17 cellular contexts compared by ENCODE assay signal in the genomic region with DNA sequence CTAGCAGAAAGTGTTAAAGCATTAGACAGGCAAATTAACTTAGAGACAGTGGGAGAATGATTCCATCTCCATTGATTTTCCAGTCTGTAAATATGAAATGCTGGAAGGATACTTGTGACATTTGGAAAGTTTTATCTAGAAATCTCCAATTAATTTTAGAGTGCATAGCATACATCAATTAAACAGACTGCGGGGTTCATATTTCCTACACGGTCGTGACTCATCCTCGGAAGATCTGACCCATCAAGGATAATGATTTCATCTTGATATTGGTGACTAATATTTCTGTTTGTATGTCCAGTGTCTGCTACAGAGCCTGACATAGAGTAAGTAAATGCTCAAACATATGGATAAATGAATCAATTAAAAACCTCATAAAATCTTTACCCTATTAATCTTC.
DNase-seq lines count a peak whose midpoint lies in the region; FAIRE-seq and TF ChIP-seq lines count a peak whose summit lies in the region.
"Had no signal": no experiment of that assay in that cellular context is flagged by ENCODE, and none has a peak within 500 bp of the region (broad histone marks: within the 10 kb centered on the region; RNA-seq: fewer than 3 reads in every experiment).

No MANE protein-coding gene starts in this region.

- H3K4me3 ChIP-seq in keratinocyte (ENCODE audit: control insufficient read depth in 2 of 3, extremely low read depth in 1 of 3, insufficient read depth in 2 of 3, low read depth in 1 of 3, low read length in 3 of 3): no peak overlapping the region
- H3K4me3 ChIP-seq: left ventricle myocardium inferior had no signal

- H3K79me2 ChIP-seq in keratinocyte (ENCODE audit: control insufficient read depth, insufficient read depth, low read length): no peaks in the 10 kb centered on the region

- H3K4me1 Mint-ChIP-seq in chondrocyte (ENCODE audit: low read depth): peaks cover 48% of the 10 kb centered on the region

- no peaks in the 10 kb centered on the region for H3K9me3 ChIP-seq in keratinocyte (ENCODE audit: control insufficient read depth, low read depth, low read length)
- H3K9me3 ChIP-seq: left ventricle myocardium inferior had no signal

- DNase-seq in EH (ENCODE audit: low read depth): peak; percentile 80
- peak; percentile 6 for DNase-seq in NCI-H146 treated with DMSO at 0.1 percent for 48 hours (lab: John Stamatoyannopoulos, UW; ENCODE audit: unreplicated experiment)
- DNase-seq in chondrocyte (ENCODE audit: low spot score): no peak
- DNase-seq in keratinocyte (ENCODE audit: low read depth, low spot score): peak; percentile 69
- DNase-seq in NCI-H345 (lab: John Stamatoyannopoulos, UW): no peak
- no peak for DNase-seq in NCI-H1092 treated with DMSO at 0.1 percent for 48 hours (lab: John Stamatoyannopoulos, UW)
- DNase-seq in NCI-H1105 treated with DMSO at 0.1 percent for 48 hours (lab: John Stamatoyannopoulos, UW): no peak
- no peak for DNase-seq in anterior cingulate cortex (lab: John Stamatoyannopoulos, UW)
- DNase-seq: activated CD4-positive, alpha-beta T cell treated with anti-CD3 and anti-CD28 coated beads, Interleukin-2, amount 10 ng/mL, durations not matched to agents 24 days and 14 days; activated CD8-positive, alpha-beta memory T cell treated with anti-CD3 and anti-CD28 coated beads, Interleukin-2, amount 50 U/mL, for 48 hours; activated naive CD4-positive, alpha-beta T cell treated with Interleukin-2 at 50 U/mL for 16 hours; Calu3; effector CD8-positive, alpha-beta T cell; left ventricle myocardium inferior; occipital lobe had no signal

- FAIRE-seq in keratinocyte (lab: Jason Lieb, UNC): peak; percentile 71
- FAIRE-seq: GM12892 had no signal

- TF ChIP-seq CTCF in chondrocyte (IDR thresholded peaks at IDR 0.05) (no peak), keratinocyte (optimal IDR thresholded peaks at IDR 0.05 in 1 of 3, IDR thresholded peaks at IDR 0.05 in 1 of 3, conservative IDR thresholded peaks at IDR 0.05 in 1 of 3; ENCODE audit: extremely low read depth in 1 of 3, insufficient read depth in 2 of 3, low read length in 3 of 3) (no peak)

- dilution Hi-C loops in keratinocyte (cut with MboI; ENCODE audit: extremely low pct_ligation_motif_present, low sequenced_read_pairs): no loop called here

- no peaks in the 10 kb centered on the region for H4K20me1 ChIP-seq in keratinocyte (ENCODE audit: control insufficient read depth, extremely low read depth, insufficient read depth, low read length)

- H3K27me3 ChIP-seq in keratinocyte (ENCODE audit: control insufficient read depth, extremely low read depth, insufficient read depth, low read length): no peaks in the 10 kb centered on the region

- peak overlapping the region; percentile 83 for H3K27ac ChIP-seq in keratinocyte (ENCODE audit: control insufficient read depth, insufficient read depth, low read length)
- H3K27ac ChIP-seq: left ventricle myocardium inferior had no signal

- H3K4me1 ChIP-seq in keratinocyte (ENCODE audit: control insufficient read depth, extremely low read depth, insufficient read depth, low read length): peaks cover 42% of the 10 kb centered on the region

- no peaks in the 10 kb centered on the region for H3K27me3 Mint-ChIP-seq in chondrocyte (ENCODE audit: low read depth)

- no peaks in the 10 kb centered on the region for H3K36me3 ChIP-seq in keratinocyte (ENCODE audit: control insufficient read depth in 2 of 2, extremely low read depth in 1 of 2, insufficient read depth in 2 of 2, low read length in 2 of 2)
- H3K36me3 ChIP-seq: left ventricle myocardium inferior had no signal

- peak overlapping the region; percentile 28 for H3K27ac Mint-ChIP-seq in chondrocyte (ENCODE audit: unreplicated experiment)
- H3K27ac Mint-ChIP-seq: activated CD4-positive, alpha-beta T cell treated with anti-CD3 and anti-CD28 coated beads, Interleukin-2, amount 10 ng/mL, durations not matched to agents 24 days and 14 days; IgD-negative memory B cell had no signal

- H3K4me3 Mint-ChIP-seq in chondrocyte (ENCODE audit: unreplicated experiment): no peak overlapping the region
- H3K4me3 Mint-ChIP-seq: activated CD4-positive, alpha-beta T cell treated with anti-CD3 and anti-CD28 coated beads, Interleukin-2, amount 10 ng/mL, durations not matched to agents 24 days and 14 days; IgD-negative memory B cell had no signal

- H3K9ac ChIP-seq in keratinocyte (ENCODE audit: control insufficient read depth, extremely low read depth, insufficient read depth, low read length): no peak overlapping the region

- no peak overlapping the region for H2AFZ ChIP-seq in keratinocyte (ENCODE audit: control insufficient read depth, low read length)

- peak overlapping the region; percentile 13 for H3K4me2 ChIP-seq in keratinocyte (ENCODE audit: control insufficient read depth, extremely low read depth, insufficient read depth, low read depth, low read length)

- H3K9me1 ChIP-seq in keratinocyte (ENCODE audit: control insufficient read depth, extremely low read depth, insufficient read depth, low read length): no peaks in the 10 kb centered on the region

- no peaks in the 10 kb centered on the region for H3K9me3 Mint-ChIP-seq in chondrocyte (ENCODE audit: low read depth)
- H3K9me3 Mint-ChIP-seq: activated CD4-positive, alpha-beta T cell treated with anti-CD3 and anti-CD28 coated beads, Interleukin-2, amount 10 ng/mL, durations not matched to agents 24 days and 14 days; IgD-negative memory B cell had no signal

- H3K36me3 Mint-ChIP-seq in chondrocyte (ENCODE audit: low read depth): no peaks in the 10 kb centered on the region
- H3K36me3 Mint-ChIP-seq: IgD-negative memory B cell had no signal

Comparison
In these comparisons a context has a peak if more than half of its experiments do, and no peak if none do; other contexts are left out.
1. DNase-seq: peak in EH (single experiment), NCI-H146 treated with DMSO at 0.1 percent for 48 hours (single experiment) and keratinocyte (single experiment); none in chondrocyte (single experiment), NCI-H345 (single experiment), NCI-H1092 treated with DMSO at 0.1 percent for 48 hours (single experiment), NCI-H1105 treated with DMSO at 0.1 percent for 48 hours (single experiment) and anterior cingulate cortex (0 of 58).